ENCODE assay signal across 8 cellular contexts in genomic region chr9:61862431-61862971, GRCh38.
DNase-seq lines count a peak whose midpoint lies in the region; ATAC-seq and TF ChIP-seq lines count a peak whose summit lies in the region.
"Not testable (repeated sequence)": the region's sequence is repeated elsewhere in the genome, so short reads cannot be mapped to it uniquely, and the experiment has no call there.

No MANE protein-coding gene starts in this region.

- H3K27ac ChIP-seq in CD8-positive, alpha-beta memory T cell (ENCODE audit: low read depth, low read length); heart right ventricle: not testable (repeated sequence)

- TF ChIP-seq CTCF in heart right ventricle (IDR thresholded peaks at IDR 0.05); nephron progenitor cell (IDR thresholded peaks at IDR 0.05): not testable (repeated sequence)

- not testable (repeated sequence) for H3K36me3 ChIP-seq in CD8-positive, alpha-beta memory T cell (ENCODE audit: insufficient read depth, low read length); heart right ventricle

- not testable (repeated sequence) for H3K36me3 Mint-ChIP-seq in CD8-positive, alpha-beta memory T cell; activated naive CD8-positive, alpha-beta T cell treated with anti-CD3 and anti-CD28 coated beads for 36 hours; nephron progenitor cell (ENCODE audit: low read depth)

- not testable (repeated sequence) for H3K9me3 ChIP-seq in CD8-positive, alpha-beta memory T cell (ENCODE audit: low read length); heart right ventricle

- intact Hi-C loops in heart right ventricle (cut with DNase I) = not testable (repeated sequence)

- H3K9me3 Mint-ChIP-seq in CD8-positive, alpha-beta memory T cell; activated naive CD8-positive, alpha-beta T cell treated with anti-CD3 and anti-CD28 coated beads for 36 hours; nephron progenitor cell: not testable (repeated sequence)

- ATAC-seq in heart right ventricle = peak in 5 of 8 donors; percentile 28 to 65 (median 49)

- POLR2A ChIA-PET in CD8-positive, alpha-beta memory T cell (lab: Charles Lee) = not testable (repeated sequence)

- H3K27me3 ChIP-seq in CD8-positive, alpha-beta memory T cell (ENCODE audit: insufficient read depth, low read length, poor library complexity, severe bottlenecking); heart right ventricle: not testable (repeated sequence)

- 4 to 11% methylated on average over 11 of the region's 29 CpGs for WGBS in heart right ventricle, 2 donors

- DNase-seq in CD8-positive, alpha-beta memory T cell = peak; percentile 24 to 88 (median 72)
- DNase-seq in T-helper 22 cell (ENCODE audit: low read depth) (peak; percentile 11), heart right ventricle (peak; percentile 75 to 88), nephron progenitor cell (peak; percentile 18)
- DNase-seq in activated CD8-positive, alpha-beta memory T cell treated with anti-CD3 and anti-CD28 coated beads, Interleukin-2, amount 50 U/mL, for 1 hour (ENCODE audit: extremely low read depth) = peak; percentile 49
- DNase-seq in activated naive CD8-positive, alpha-beta T cell treated with anti-CD3 and anti-CD28 coated beads for 36 hours = peak; percentile 68
- peak; percentile 60 to 70 for DNase-seq in stimulated activated CD4-positive, alpha-beta T cell treated with anti-CD3 and anti-CD28 coated beads, Interleukin-2, amount 100 ng/mL, for 24 hours
- DNase-seq in stimulated activated CD8-positive, alpha-beta memory T cell treated with anti-CD3 and anti-CD28 coated beads, Interleukin-7, amount 100 ng/mL, for 4 hours (ENCODE audit: low read depth in 2 of 2) = peak; percentile 55 to 71

- not testable (repeated sequence) for H3K27ac Mint-ChIP-seq in CD8-positive, alpha-beta memory T cell; activated naive CD8-positive, alpha-beta T cell treated with anti-CD3 and anti-CD28 coated beads for 36 hours; nephron progenitor cell

- CTCF ChIA-PET in CD8-positive, alpha-beta memory T cell (lab: Charles Lee) = not testable (repeated sequence)

- not testable (repeated sequence) for H3K27me3 Mint-ChIP-seq in CD8-positive, alpha-beta memory T cell; activated naive CD8-positive, alpha-beta T cell treated with anti-CD3 and anti-CD28 coated beads for 36 hours; nephron progenitor cell (ENCODE audit: low read depth, poor library complexity)

- not testable (repeated sequence) for H3K4me3 ChIP-seq in CD8-positive, alpha-beta memory T cell (ENCODE audit: low read length)
- peak overlapping the region in 2 of 10 donors; percentile 19 to 27 for H3K4me3 ChIP-seq in heart right ventricle

- not testable (repeated sequence) for H3K4me1 Mint-ChIP-seq in CD8-positive, alpha-beta memory T cell; activated naive CD8-positive, alpha-beta T cell treated with anti-CD3 and anti-CD28 coated beads for 36 hours; nephron progenitor cell

- H3K4me1 ChIP-seq in CD8-positive, alpha-beta memory T cell (ENCODE audit: insufficient read depth, low read length); heart right ventricle: not testable (repeated sequence)

- H3K4me3 Mint-ChIP-seq in CD8-positive, alpha-beta memory T cell; activated naive CD8-positive, alpha-beta T cell treated with anti-CD3 and anti-CD28 coated beads for 36 hours; nephron progenitor cell: not testable (repeated sequence)

Comparison
In these comparisons a context has a peak if more than half of its experiments do, and no peak if none do; other contexts are left out.
1. DNase-seq: peak in every context shown above with its lines; median percentile 82 in heart right ventricle; 72 in CD8-positive, alpha-beta memory T cell; 68 in activated naive CD8-positive, alpha-beta T cell treated with anti-CD3 and anti-CD28 coated beads for 36 hours; 65 in stimulated activated CD4-positive, alpha-beta T cell treated with anti-CD3 and anti-CD28 coated beads, Interleukin-2, amount 100 ng/mL, for 24 hours; 63 in stimulated activated CD8-positive, alpha-beta memory T cell treated with anti-CD3 and anti-CD28 coated beads, Interleukin-7, amount 100 ng/mL, for 4 hours; 49 in activated CD8-positive, alpha-beta memory T cell treated with anti-CD3 and anti-CD28 coated beads, Interleukin-2, amount 50 U/mL, for 1 hour; 18 in nephron progenitor cell; 11 in T-helper 22 cell.